15 cellular contexts compared by ENCODE assay signal in genomic region chr14:55705651-55706340, GRCh38.
A peak's percentile ranks its signal among the peaks of the same experiment; 100 is the strongest.
DNase-seq lines count a peak whose midpoint lies in the region; ATAC-seq and TF ChIP-seq lines count a peak whose summit lies in the region.
"Had no signal": no experiment of that assay in that cellular context is flagged by ENCODE, and none has a peak within 500 bp of the region (broad histone marks: within the 10 kb centered on the region; RNA-seq: fewer than 3 reads in every experiment).

No MANE protein-coding gene starts in this region.

- intact Hi-C loops in mammary epithelial cell (cut with micrococcal nuclease) (loop anchor here (1.0 kb wide), 1 partner anchor 259 kb away; no protein-coding TSS in a partner anchor), upper lobe of right lung (cut with DNase I) (no loop called here), spleen (cut with DNase I; ENCODE audit: low total_unique reads) (loop anchor here (5.0 to 10.0 kb wide), 3 partner anchors 637 to 767 kb away; no protein-coding TSS in a partner anchor), Calu3 (cut with micrococcal nuclease; ENCODE audit: unreplicated experiment) (loop anchor here (1.0 to 10.0 kb wide), 4 partner anchors 97 to 717 kb away; partner anchors contain the start of gene PELI2)

- H3K9me3 ChIP-seq in mammary epithelial cell (replicated peaks; ENCODE audit: insufficient read depth, low read length) (peaks cover 7% of the 10 kb centered on the region), upper lobe of right lung (no peaks in the 10 kb centered on the region), spleen (peaks cover 0 to 4% (median 0%) of the 10 kb centered on the region in 8 donors)
- H3K9me3 ChIP-seq: Peyer's patch had no signal

- H3K4me3 Mint-ChIP-seq in Calu3 (ENCODE audit: low read depth, unreplicated experiment) = no peak overlapping the region
- H3K4me3 Mint-ChIP-seq: activated CD8-positive, alpha-beta memory T cell treated with anti-CD3 and anti-CD28 coated beads, Interleukin-2, amount 10 ng/mL, durations not matched to agents 7 days and 5 days; activated naive CD8-positive, alpha-beta T cell treated with anti-CD3 and anti-CD28 coated beads, Interleukin-2, amount 50 U/mL, for 24 hours; natural killer cell treated with Interleukin-12 subunit alpha and Interleukin-12 subunit beta and Interleukin-15 and Interleukin-18, amount 100 ng/mL, for 72 hours; type B pancreatic cell had no signal

- H3K27ac ChIP-seq in mammary epithelial cell (ENCODE audit: insufficient read depth, low read depth, low read length) (no peak overlapping the region), upper lobe of right lung (no peak overlapping the region), spleen (no peak overlapping the region)

- no peaks in the 10 kb centered on the region for H3K27me3 Mint-ChIP-seq in Calu3 (ENCODE audit: unreplicated experiment)
- H3K27me3 Mint-ChIP-seq: activated CD8-positive, alpha-beta memory T cell treated with anti-CD3 and anti-CD28 coated beads, Interleukin-2, amount 10 ng/mL, durations not matched to agents 7 days and 5 days; activated naive CD8-positive, alpha-beta T cell treated with anti-CD3 and anti-CD28 coated beads, Interleukin-2, amount 50 U/mL, for 24 hours; natural killer cell treated with Interleukin-12 subunit alpha and Interleukin-12 subunit beta and Interleukin-15 and Interleukin-18, amount 100 ng/mL, for 72 hours; type B pancreatic cell had no signal

- no peak overlapping the region for H3K27ac Mint-ChIP-seq in Calu3 (ENCODE audit: unreplicated experiment)
- H3K27ac Mint-ChIP-seq: activated CD8-positive, alpha-beta memory T cell treated with anti-CD3 and anti-CD28 coated beads, Interleukin-2, amount 10 ng/mL, durations not matched to agents 7 days and 5 days; activated naive CD8-positive, alpha-beta T cell treated with anti-CD3 and anti-CD28 coated beads, Interleukin-2, amount 50 U/mL, for 24 hours; natural killer cell treated with Interleukin-12 subunit alpha and Interleukin-12 subunit beta and Interleukin-15 and Interleukin-18, amount 100 ng/mL, for 72 hours; type B pancreatic cell had no signal

- H3K9ac ChIP-seq in mammary epithelial cell (ENCODE audit: insufficient read depth, low read length) = no peak overlapping the region

- no peaks in the 10 kb centered on the region for H3K9me3 Mint-ChIP-seq in Calu3 (ENCODE audit: low read depth, unreplicated experiment)
- H3K9me3 Mint-ChIP-seq: natural killer cell treated with Interleukin-12 subunit alpha and Interleukin-12 subunit beta and Interleukin-15 and Interleukin-18, amount 100 ng/mL, for 72 hours; type B pancreatic cell had no signal

- no peak for TF ChIP-seq POLR2A in spleen (IDR thresholded peaks at IDR 0.05)

- TF ChIP-seq CTCF in mammary epithelial cell (conservative IDR thresholded peaks at IDR 0.05 in 1 of 2, IDR thresholded peaks at IDR 0.05 in 1 of 2; ENCODE audit: extremely low read depth in 1 of 2, insufficient read depth in 1 of 2, low read depth in 1 of 2, low read length in 2 of 2) (peak in 1 of 2 donors; percentile 21), upper lobe of right lung (IDR thresholded peaks at IDR 0.05) (no peak), spleen (IDR thresholded peaks at IDR 0.05 in 8 of 11, conservative IDR thresholded peaks at IDR 0.05 in 3 of 11) (no peak), Calu3 (IDR thresholded peaks at IDR 0.05; ENCODE audit: unreplicated experiment) (no peak)

- no peaks in the 10 kb centered on the region for H3K27me3 ChIP-seq in mammary epithelial cell (ENCODE audit: insufficient read depth, low read length)
- H3K27me3 ChIP-seq in upper lobe of right lung = no peaks in the 10 kb centered on the region
- H3K27me3 ChIP-seq in spleen (replicated peaks in 1 of 7) = no peaks in the 10 kb centered on the region
- H3K27me3 ChIP-seq: Peyer's patch had no signal

- BruUV-seq in mammary epithelial cell (replicated peaks; lab: Mats Ljungman, UMichigan) (no TSS peak), Calu3 (replicated peaks; lab: Mats Ljungman, UMichigan) (no TSS peak)

- H3K4me1 Mint-ChIP-seq in Calu3 (ENCODE audit: low read depth, unreplicated experiment) = peaks cover 38% of the 10 kb centered on the region
- H3K4me1 Mint-ChIP-seq: activated CD8-positive, alpha-beta memory T cell treated with anti-CD3 and anti-CD28 coated beads, Interleukin-2, amount 10 ng/mL, durations not matched to agents 7 days and 5 days had no signal

- CTCF ChIA-PET in mammary epithelial cell (lab: Charles Lee; ENCODE audit: low non-redundant PET) (interaction anchor here (0.5 to 1.2 kb wide), 7 partner anchors 187 to 784 kb away, joined by 3 to 7 read pairs (median 3); no protein-coding TSS in a partner anchor), Calu3 (lab: Charles Lee) (interaction anchor here (0.5 to 1.1 kb wide), 6 partner anchors 26 to 817 kb away, joined by 3 to 6 read pairs (median 3); no protein-coding TSS in a partner anchor)

- peaks cover 6% of the 10 kb centered on the region for H3K36me3 Mint-ChIP-seq in Calu3 (ENCODE audit: insufficient read depth, unreplicated experiment)
- H3K36me3 Mint-ChIP-seq: activated CD8-positive, alpha-beta memory T cell treated with anti-CD3 and anti-CD28 coated beads, Interleukin-2, amount 10 ng/mL, durations not matched to agents 7 days and 5 days; type B pancreatic cell had no signal

- WGBS in mammary epithelial cell (ENCODE audit: low coverage, missing lambda C conversion rate) = 32% methylated on average over 5 of the region's 5 CpGs
- whole genome bisulfite sequencing in spleen, 5 donors = 70 to 75% (median 72%) methylated on average over 5 of the region's 5 CpGs

- in situ Hi-C loops in mammary epithelial cell (cut with MboI; ENCODE audit: low sequenced_read_pairs in 2 of 2) = loop anchor here in 1 of 2 donors (25.0 kb wide), 1 partner anchor 782 kb away; no protein-coding TSS in a partner anchor

- H3K4me2 ChIP-seq in mammary epithelial cell (ENCODE audit: insufficient read depth, low read depth, low read length) = peak overlapping the region; percentile 46

- peak overlapping the region; percentile 66 for H2AFZ ChIP-seq in mammary epithelial cell (ENCODE audit: low read depth, low read length)

- H3K36me3 ChIP-seq in mammary epithelial cell (ENCODE audit: insufficient read depth, low read length) (no peaks in the 10 kb centered on the region), upper lobe of right lung (no peaks in the 10 kb centered on the region), spleen (no peaks in the 10 kb centered on the region)
- H3K36me3 ChIP-seq: Peyer's patch had no signal

- H3K79me2 ChIP-seq in mammary epithelial cell (ENCODE audit: insufficient read depth, low read length) = no peaks in the 10 kb centered on the region

- no peaks in the 10 kb centered on the region for H4K20me1 ChIP-seq in mammary epithelial cell (ENCODE audit: insufficient read depth, low read length)

- dilution Hi-C loops in mammary epithelial cell (cut with HindIII; ENCODE audit: low sequenced_read_pairs) = no loop called here

- H3K4me1 ChIP-seq in mammary epithelial cell (ENCODE audit: insufficient read depth, low read length) = peaks cover 30% of the 10 kb centered on the region
- H3K4me1 ChIP-seq in upper lobe of right lung = peaks cover 5% of the 10 kb centered on the region
- H3K4me1 ChIP-seq in spleen = no peaks in the 10 kb centered on the region
- H3K4me1 ChIP-seq: Peyer's patch had no signal

- ATAC-seq in upper lobe of right lung = peak; percentile 95
- ATAC-seq: activated CD8-positive, alpha-beta memory T cell treated with anti-CD3 and anti-CD28 coated beads, Interleukin-2, amount 10 ng/mL, durations not matched to agents 7 days and 5 days; activated naive CD8-positive, alpha-beta T cell treated with anti-CD3 and anti-CD28 coated beads, Interleukin-2, amount 50 U/mL, for 24 hours; natural killer cell treated with Interleukin-12 subunit alpha and Interleukin-12 subunit beta and Interleukin-15 and Interleukin-18, amount 100 ng/mL, for 72 hours had no signal

- H3K4me3 ChIP-seq in mammary epithelial cell (replicated peaks in 1 of 3; ENCODE audit: insufficient read depth in 1 of 3, low read depth in 2 of 3, low read length in 3 of 3) (no peak overlapping the region), upper lobe of right lung (no peak overlapping the region), spleen (no peak overlapping the region)
- H3K4me3 ChIP-seq: Peyer's patch had no signal

- DNase-seq in NCI-H2171 treated with DMSO at 0.1 percent for 48 hours (lab: John Stamatoyannopoulos, UW) = peak; percentile 29
- no peak for DNase-seq in NCI-H2171 (lab: John Stamatoyannopoulos, UW)
- DNase-seq in NCI-H510A treated with DMSO at 0.1 percent for 48 hours (lab: John Stamatoyannopoulos, UW) = peak; percentile 98
- peak; percentile 79 for DNase-seq in mammary epithelial cell
- peak; percentile 82 for DNase-seq in upper lobe of right lung
- DNase-seq in AG08396 (ENCODE audit: low spot score) = no peak
- no peak for DNase-seq in spleen
- no peak for DNase-seq in Calu3
- DNase-seq: activated CD8-positive, alpha-beta memory T cell treated with anti-CD3 and anti-CD28 coated beads, Interleukin-2, amount 10 ng/mL, durations not matched to agents 7 days and 5 days; activated naive CD8-positive, alpha-beta T cell treated with anti-CD3 and anti-CD28 coated beads, Interleukin-2, amount 50 U/mL, for 24 hours; foreskin fibroblast; islet precursor cell; Peyer's patch had no signal

Comparison
In these comparisons a context has a peak if more than half of its experiments do, and no peak if none do; other contexts are left out.
1. DNase-seq: peak in NCI-H2171 treated with DMSO at 0.1 percent for 48 hours (single experiment), NCI-H510A treated with DMSO at 0.1 percent for 48 hours (single experiment), mammary epithelial cell (single experiment) and upper lobe of right lung (single experiment); none in NCI-H2171 (single experiment), AG08396 (single experiment), spleen (single experiment) and Calu3 (single experiment).